ENCODE assay signal across 29 cellular contexts in genomic region chr16:81702506-81702905, GRCh38.
A peak's percentile ranks its signal among the peaks of the same experiment; 100 is the strongest.
DNase-seq lines count a peak whose midpoint lies in the region; ATAC-seq and TF ChIP-seq lines count a peak whose summit lies in the region.
"Had no signal": no experiment of that assay in that cellular context is flagged by ENCODE, and none has a peak within 500 bp of the region (broad histone marks: within the 10 kb centered on the region; RNA-seq: fewer than 3 reads in every experiment).

No MANE protein-coding gene starts in this region.

- no peak for DNase-seq in activated CD8-positive, alpha-beta T cell treated with anti-CD3 and anti-CD28 coated beads for 36 hours
- no peak for DNase-seq in activated CD8-positive, alpha-beta T cell treated with anti-CD3 and anti-CD28 coated beads, Interleukin-2, amount 10 ng/mL, durations not matched to agents 7 days and 5 days
- no peak for DNase-seq in CD4-positive, alpha-beta memory T cell
- no peak for DNase-seq in neural progenitor cell (ENCODE audit: low spot score)
- no peak for DNase-seq in UCSD-AML1 (lab: John Stamatoyannopoulos, UW; ENCODE audit: unreplicated experiment)
- DNase-seq: activated CD4-positive, alpha-beta T cell treated with anti-CD3 and anti-CD28 coated beads, Interleukin-2, amount 50 U/mL, for 1 hour; activated CD8-positive, alpha-beta memory T cell treated with anti-CD3 and anti-CD28 coated beads, Interleukin-2, amount 10 ng/mL, durations not matched to agents 7 days and 5 days; CD4-positive, alpha-beta T cell; cerebellar nuclear complex; DMS 273 treated with DMSO at 0.1 percent for 48 hours; foreskin melanocyte; KBM-7; midbrain; naive B cell; NCI-H1092; NCI-H1694; NCI-H2171; SIG-M5; stimulated activated CD4-positive, alpha-beta T cell treated with anti-CD3 and anti-CD28 coated beads, Interleukin-4, amount 100 ng/mL, for 1 hour; substantia nigra; T-helper 9 cell; WERI-Rb-1 had no signal

- ATAC-seq in activated CD8-positive, alpha-beta T cell treated with anti-CD3 and anti-CD28 coated beads for 36 hours = no peak
- no peak for ATAC-seq in activated CD8-positive, alpha-beta T cell treated with anti-CD3 and anti-CD28 coated beads, Interleukin-2, amount 10 ng/mL, durations not matched to agents 7 days and 5 days
- ATAC-seq in GM21367 (IDR thresholded peaks at IDR 0.05; ENCODE audit: unreplicated experiment) = no peak
- ATAC-seq in GM19023 (IDR thresholded peaks at IDR 0.05; ENCODE audit: unreplicated experiment) = no peak
- ATAC-seq: activated CD8-positive, alpha-beta memory T cell treated with anti-CD3 and anti-CD28 coated beads, Interleukin-2, amount 10 ng/mL, durations not matched to agents 7 days and 5 days; heart left ventricle had no signal

- H3K9ac ChIP-seq in neural progenitor cell = no peak overlapping the region

- POLR2A ChIA-PET in activated CD8-positive, alpha-beta T cell treated with anti-CD3 and anti-CD28 coated beads for 36 hours (lab: Charles Lee) = no interaction called here
- POLR2A ChIA-PET in activated CD8-positive, alpha-beta T cell treated with anti-CD3 and anti-CD28 coated beads, Interleukin-2, amount 10 ng/mL, durations not matched to agents 7 days and 5 days (lab: Charles Lee) = no interaction called here
- POLR2A ChIA-PET in CD4-positive, alpha-beta memory T cell (lab: Charles Lee; ENCODE audit: partially characterized antibody) = interaction anchor here (0.8 to 1.3 kb wide), 2 partner anchors 12 to 16 kb away, joined by 3 read pairs; no protein-coding TSS in a partner anchor

- CTCF ChIA-PET in activated CD8-positive, alpha-beta T cell treated with anti-CD3 and anti-CD28 coated beads for 36 hours (lab: Charles Lee) = no interaction called here
- CTCF ChIA-PET in activated CD8-positive, alpha-beta T cell treated with anti-CD3 and anti-CD28 coated beads, Interleukin-2, amount 10 ng/mL, durations not matched to agents 7 days and 5 days (lab: Charles Lee) = no interaction called here
- CTCF ChIA-PET in CD4-positive, alpha-beta memory T cell (lab: Charles Lee; ENCODE audit: partially characterized antibody) = interaction anchor here (1.5 kb wide), 1 partner anchor 298 kb away, joined by 4 read pairs; no protein-coding TSS in a partner anchor

- no peaks in the 10 kb centered on the region for H3F3A ChIP-seq in neural progenitor cell (ENCODE audit: low read depth)

- H3K36me3 Mint-ChIP-seq in activated CD8-positive, alpha-beta T cell treated with anti-CD3 and anti-CD28 coated beads for 36 hours (ENCODE audit: low read depth) = peaks cover 14% of the 10 kb centered on the region
- H3K36me3 Mint-ChIP-seq in activated CD8-positive, alpha-beta T cell treated with anti-CD3 and anti-CD28 coated beads, Interleukin-2, amount 10 ng/mL, durations not matched to agents 7 days and 5 days (ENCODE audit: low read depth) = peaks cover 44% of the 10 kb centered on the region
- peaks cover 42 to 60% of the 10 kb centered on the region in 2 donors for H3K36me3 Mint-ChIP-seq in CD4-positive, alpha-beta memory T cell
- peaks cover 74% of the 10 kb centered on the region for H3K36me3 Mint-ChIP-seq in brain
- peaks cover 48% of the 10 kb centered on the region for H3K36me3 Mint-ChIP-seq in neural progenitor cell

- H4K20me1 ChIP-seq in neural progenitor cell (ENCODE audit: low read depth) = no peaks in the 10 kb centered on the region

- H3K4me1 ChIP-seq in CD4-positive, alpha-beta memory T cell (ENCODE audit: insufficient read depth, low read length) = no peaks in the 10 kb centered on the region
- no peaks in the 10 kb centered on the region for H3K4me1 ChIP-seq in neural progenitor cell

- no peak for TF ChIP-seq CTCF in activated CD8-positive, alpha-beta T cell treated with anti-CD3 and anti-CD28 coated beads for 36 hours (IDR thresholded peaks at IDR 0.05)
- no peak for TF ChIP-seq CTCF in brain (conservative IDR thresholded peaks at IDR 0.05)
- no peak for TF ChIP-seq CTCF in neural progenitor cell (IDR thresholded peaks at IDR 0.05)

- no peaks in the 10 kb centered on the region for H3K79me2 ChIP-seq in neural progenitor cell (ENCODE audit: low read depth)

- H3K27me3 ChIP-seq in CD4-positive, alpha-beta memory T cell (ENCODE audit: insufficient read depth, low read length) = no peaks in the 10 kb centered on the region
- no peaks in the 10 kb centered on the region for H3K27me3 ChIP-seq in neural progenitor cell
- H3K27me3 ChIP-seq: dorsolateral prefrontal cortex, heart left ventricle had no signal

- H3K27ac Mint-ChIP-seq in activated CD8-positive, alpha-beta T cell treated with anti-CD3 and anti-CD28 coated beads for 36 hours = peak overlapping the region; percentile 21
- H3K27ac Mint-ChIP-seq in activated CD8-positive, alpha-beta T cell treated with anti-CD3 and anti-CD28 coated beads, Interleukin-2, amount 10 ng/mL, durations not matched to agents 7 days and 5 days = no peak overlapping the region
- H3K27ac Mint-ChIP-seq in CD4-positive, alpha-beta memory T cell = peak overlapping the region in 5 of 7 donors; percentile 19 to 78 (median 45)
- peak overlapping the region in 4 of 5 experiments; percentile 38 to 83 (median 60) for H3K27ac Mint-ChIP-seq in brain
- H3K27ac Mint-ChIP-seq in neural progenitor cell = peak overlapping the region; percentile 81
- H3K27ac Mint-ChIP-seq: activated CD8-positive, alpha-beta memory T cell treated with anti-CD3 and anti-CD28 coated beads, Interleukin-2, amount 10 ng/mL, durations not matched to agents 7 days and 5 days; CD4-positive, alpha-beta T cell; type B pancreatic cell had no signal

- H3K4me2 ChIP-seq in neural progenitor cell = no peak overlapping the region

- peaks cover 2% of the 10 kb centered on the region for H3K4me1 Mint-ChIP-seq in activated CD8-positive, alpha-beta T cell treated with anti-CD3 and anti-CD28 coated beads for 36 hours (ENCODE audit: low read depth)
- peaks cover 5% of the 10 kb centered on the region for H3K4me1 Mint-ChIP-seq in activated CD8-positive, alpha-beta T cell treated with anti-CD3 and anti-CD28 coated beads, Interleukin-2, amount 10 ng/mL, durations not matched to agents 7 days and 5 days (ENCODE audit: low read depth)
- peaks cover 2 to 19% (median 6%) of the 10 kb centered on the region in 4 donors for H3K4me1 Mint-ChIP-seq in CD4-positive, alpha-beta memory T cell
- H3K4me1 Mint-ChIP-seq in brain (peaks cover 49% of the 10 kb centered on the region), neural progenitor cell (peaks cover 27% of the 10 kb centered on the region)
- H3K4me1 Mint-ChIP-seq: naive B cell had no signal

- no peak overlapping the region for H3K27ac ChIP-seq in CD4-positive, alpha-beta memory T cell (ENCODE audit: low read depth, low read length)
- H3K27ac ChIP-seq in neural progenitor cell = no peak overlapping the region
- H3K27ac ChIP-seq: dorsolateral prefrontal cortex, heart left ventricle, WERI-Rb-1 had no signal

- H3K27me3 Mint-ChIP-seq in activated CD8-positive, alpha-beta T cell treated with anti-CD3 and anti-CD28 coated beads for 36 hours = no peaks in the 10 kb centered on the region
- no peaks in the 10 kb centered on the region for H3K27me3 Mint-ChIP-seq in activated CD8-positive, alpha-beta T cell treated with anti-CD3 and anti-CD28 coated beads, Interleukin-2, amount 10 ng/mL, durations not matched to agents 7 days and 5 days (ENCODE audit: low read depth)
- no peaks in the 10 kb centered on the region for H3K27me3 Mint-ChIP-seq in CD4-positive, alpha-beta memory T cell
- no peaks in the 10 kb centered on the region for H3K27me3 Mint-ChIP-seq in brain
- H3K27me3 Mint-ChIP-seq in neural progenitor cell (ENCODE audit: insufficient read depth, low read depth) = no peaks in the 10 kb centered on the region
- H3K27me3 Mint-ChIP-seq: activated CD8-positive, alpha-beta memory T cell treated with anti-CD3 and anti-CD28 coated beads, Interleukin-2, amount 10 ng/mL, durations not matched to agents 7 days and 5 days; CD4-positive, alpha-beta T cell; naive B cell; type B pancreatic cell had no signal

- H3K4me3 ChIP-seq in CD4-positive, alpha-beta memory T cell (ENCODE audit: low read length in 2 of 2) = no peak overlapping the region
- H3K4me3 ChIP-seq in neural progenitor cell = no peak overlapping the region
- H3K4me3 ChIP-seq: dorsolateral prefrontal cortex, heart left ventricle had no signal

- H3K4me3 Mint-ChIP-seq in activated CD8-positive, alpha-beta T cell treated with anti-CD3 and anti-CD28 coated beads for 36 hours = no peak overlapping the region
- no peak overlapping the region for H3K4me3 Mint-ChIP-seq in activated CD8-positive, alpha-beta T cell treated with anti-CD3 and anti-CD28 coated beads, Interleukin-2, amount 10 ng/mL, durations not matched to agents 7 days and 5 days
- H3K4me3 Mint-ChIP-seq in CD4-positive, alpha-beta memory T cell = no peak overlapping the region
- H3K4me3 Mint-ChIP-seq in brain (no peak overlapping the region), neural progenitor cell (no peak overlapping the region)
- H3K4me3 Mint-ChIP-seq: activated CD8-positive, alpha-beta memory T cell treated with anti-CD3 and anti-CD28 coated beads, Interleukin-2, amount 10 ng/mL, durations not matched to agents 7 days and 5 days; activated T-helper 1 cell treated with anti-CD3 and anti-CD28 coated beads, Interleukin-12 subunit alpha, Interleukin-12 subunit beta, Interleukin-2, Interleukin-4 antibody, amounts not matched to agents 30 ng/mL and 10 ng/mL and 1 ng/mL, durations not matched to agents 14 hours and 24 hours and 36 hours; CD4-positive, alpha-beta T cell; type B pancreatic cell had no signal

- H2AFZ ChIP-seq in neural progenitor cell (replicated peaks) = no peak overlapping the region

- peaks cover 29% of the 10 kb centered on the region for H3K36me3 ChIP-seq in CD4-positive, alpha-beta memory T cell (ENCODE audit: insufficient read depth, low read length)
- no peaks in the 10 kb centered on the region for H3K36me3 ChIP-seq in neural progenitor cell
- H3K36me3 ChIP-seq: WERI-Rb-1 had no signal

- no peaks in the 10 kb centered on the region for H3K9me3 Mint-ChIP-seq in activated CD8-positive, alpha-beta T cell treated with anti-CD3 and anti-CD28 coated beads for 36 hours
- no peaks in the 10 kb centered on the region for H3K9me3 Mint-ChIP-seq in activated CD8-positive, alpha-beta T cell treated with anti-CD3 and anti-CD28 coated beads, Interleukin-2, amount 10 ng/mL, durations not matched to agents 7 days and 5 days (ENCODE audit: insufficient read depth)
- H3K9me3 Mint-ChIP-seq in CD4-positive, alpha-beta memory T cell = no peaks in the 10 kb centered on the region
- H3K9me3 Mint-ChIP-seq in brain = no peaks in the 10 kb centered on the region
- no peaks in the 10 kb centered on the region for H3K9me3 Mint-ChIP-seq in neural progenitor cell
- H3K9me3 Mint-ChIP-seq: activated T-helper 1 cell treated with anti-CD3 and anti-CD28 coated beads, Interleukin-12 subunit alpha, Interleukin-12 subunit beta, Interleukin-2, Interleukin-4 antibody, amounts not matched to agents 30 ng/mL and 10 ng/mL and 1 ng/mL, durations not matched to agents 14 hours and 24 hours and 36 hours; CD4-positive, alpha-beta T cell; naive B cell; type B pancreatic cell had no signal

- intact Hi-C loops in activated CD8-positive, alpha-beta T cell treated with anti-CD3 and anti-CD28 coated beads for 36 hours (cut with micrococcal nuclease) = no loop called here
- intact Hi-C loops in CD4-positive, alpha-beta memory T cell (cut with micrococcal nuclease) = no loop called here

- H3K9me3 ChIP-seq in CD4-positive, alpha-beta memory T cell (ENCODE audit: control insufficient read depth in 1 of 2, low read length in 2 of 2) = no peaks in the 10 kb centered on the region
- H3K9me3 ChIP-seq in neural progenitor cell (ENCODE audit: low read depth) = no peaks in the 10 kb centered on the region
- H3K9me3 ChIP-seq: heart left ventricle had no signal
